9 cellular contexts compared by ENCODE assay signal in the genomic region with DNA sequence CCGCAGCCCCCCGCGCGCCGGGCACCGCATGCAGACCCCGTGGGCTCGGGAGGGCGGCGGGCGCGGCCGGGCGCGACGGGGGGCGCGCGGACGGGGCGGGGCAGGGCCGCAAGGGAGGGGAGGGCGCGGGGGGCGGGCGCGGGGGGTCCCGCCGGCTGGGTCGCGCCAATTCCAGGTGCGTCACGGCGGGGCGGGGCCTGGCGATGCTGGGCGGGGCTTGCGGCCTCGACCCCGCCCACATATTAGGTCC. TPM values are rescaled to one million over a fixed set of nuclear protein-coding genes. Genes with fewer than 3 reads are reported as not detected.
DNase-seq lines count a peak whose midpoint lies in the region; ATAC-seq and TF ChIP-seq lines count a peak whose summit lies in the region.
"Had no signal": no experiment of that assay in that cellular context is flagged by ENCODE, and none has a peak within 500 bp of the region (broad histone marks: within the 10 kb centered on the region; RNA-seq: fewer than 3 reads in every experiment).

No MANE protein-coding gene starts in this region.

- no peak for ATAC-seq in naive B cell (ENCODE audit: low read depth in 2 of 2)
- no peak for ATAC-seq in GM18498 (IDR thresholded peaks at IDR 0.05; ENCODE audit: unreplicated experiment)

- H2AFZ ChIP-seq in SU-DHL-6 (ENCODE audit: low read depth, low read length, severe bottlenecking) (no peak overlapping the region), mammary epithelial cell (ENCODE audit: low read depth, low read length) (peak overlapping the region; percentile 67)

- peak overlapping the region; percentile 84 for H3K4me2 ChIP-seq in SU-DHL-6 (ENCODE audit: low read depth, low read length, poor library complexity, severe bottlenecking)
- peak overlapping the region; percentile 30 for H3K4me2 ChIP-seq in mammary epithelial cell (ENCODE audit: insufficient read depth, low read depth, low read length)

- H3K9me3 Mint-ChIP-seq in naive B cell = peaks cover 0 to 6% (median 0%) of the 10 kb centered on the region in 7 donors

- no peaks in the 10 kb centered on the region for H3K9me2 ChIP-seq in SU-DHL-6 (replicated peaks; ENCODE audit: insufficient read depth, low read length)

- H3K4me3 ChIP-seq in SU-DHL-6 (ENCODE audit: insufficient read depth, low read length, poor library complexity, severe bottlenecking) (peak overlapping the region; percentile 83), mammary epithelial cell (replicated peaks in 1 of 3; ENCODE audit: insufficient read depth in 1 of 3, low read depth in 2 of 3, low read length in 3 of 3) (peak overlapping the region; percentile 89 to 93 (median 90)), subcutaneous abdominal adipose tissue (ENCODE audit: low read depth in 1 of 5, low read length in 5 of 5) (peak overlapping the region in 4 of 5 donors; percentile 60 to 85 (median 80))

- no peaks in the 10 kb centered on the region for H3K27me3 Mint-ChIP-seq in naive B cell
- H3K27me3 Mint-ChIP-seq: activated naive CD8-positive, alpha-beta T cell had no signal

- DNase-seq in GM13977 (ENCODE audit: low spot score) (peak; percentile 95), mammary epithelial cell (no peak), naive B cell (no peak), superior temporal gyrus (ENCODE audit: extremely low spot score) (no peak), NCI-H345 treated with DMSO at 0.1 percent for 48 hours (lab: John Stamatoyannopoulos, UW; ENCODE audit: unreplicated experiment) (no peak)

- peak overlapping the region in 2 of 6 donors; percentile 92 to 95 for H3K27ac Mint-ChIP-seq in naive B cell

- dilution Hi-C loops in mammary epithelial cell (cut with HindIII; ENCODE audit: low sequenced_read_pairs) = no loop called here

- peak overlapping the region in 5 of 8 donors; percentile 83 to 92 (median 88) for H3K4me3 Mint-ChIP-seq in naive B cell

- H3K4me1 Mint-ChIP-seq in naive B cell = peaks cover 15 to 37% (median 28%) of the 10 kb centered on the region in 3 donors

- peaks cover 22% of the 10 kb centered on the region for H3F3A ChIP-seq in SU-DHL-6 (ENCODE audit: insufficient read depth)

- peaks cover 11% of the 10 kb centered on the region; the same call in 1 of the 2 replicates for H3K9me3 ChIP-seq in SU-DHL-6 (ENCODE audit: insufficient read depth, low read length)
- H3K9me3 ChIP-seq in mammary epithelial cell (replicated peaks; ENCODE audit: insufficient read depth, low read length) = peaks cover 3% of the 10 kb centered on the region
- H3K9me3 ChIP-seq in subcutaneous abdominal adipose tissue (ENCODE audit: control insufficient read depth in 5 of 5, low read length in 5 of 5) = peaks cover 0 to 2% (median 0%) of the 10 kb centered on the region in 5 donors

- peak overlapping the region; percentile 93 for H3K9ac ChIP-seq in SU-DHL-6 (ENCODE audit: low read length)
- H3K9ac ChIP-seq in mammary epithelial cell (ENCODE audit: insufficient read depth, low read length) = no peak overlapping the region
- no peak overlapping the region for H3K9ac ChIP-seq in subcutaneous abdominal adipose tissue (ENCODE audit: low read length in 5 of 5)

- CTCF ChIA-PET in mammary epithelial cell (lab: Charles Lee; ENCODE audit: low non-redundant PET) = interaction anchor here (1.0 kb wide), 1 partner anchor 9 kb away, joined by 3 read pairs; no protein-coding TSS in a partner anchor

- H3K4me1 ChIP-seq in mammary epithelial cell (ENCODE audit: insufficient read depth, low read length) = peaks cover 13% of the 10 kb centered on the region
- peaks cover 5 to 22% (median 15%) of the 10 kb centered on the region in 5 donors for H3K4me1 ChIP-seq in subcutaneous abdominal adipose tissue (ENCODE audit: control insufficient read depth in 5 of 5, insufficient read depth in 5 of 5, low read length in 5 of 5)

- H4K20me1 ChIP-seq in SU-DHL-6 (ENCODE audit: low read depth, low read length) (no peaks in the 10 kb centered on the region), mammary epithelial cell (ENCODE audit: insufficient read depth, low read length) (no peaks in the 10 kb centered on the region)

- no CpG with 5 or more reads among the region's 40 CpGs for WGBS in mammary epithelial cell (ENCODE audit: low coverage, missing lambda C conversion rate)

- no TSS peak for BruUV-seq in mammary epithelial cell (replicated peaks; lab: Mats Ljungman, UMichigan)

- intact Hi-C loops in mammary epithelial cell (cut with micrococcal nuclease) = loop anchor here (10.0 kb wide), 1 partner anchor 183 kb away; no protein-coding TSS in a partner anchor

- peak overlapping the region; percentile 88 for H3K27ac ChIP-seq in SU-DHL-6 (ENCODE audit: low read depth, low read length)
- H3K27ac ChIP-seq in mammary epithelial cell (ENCODE audit: insufficient read depth, low read depth, low read length) = no peak overlapping the region
- H3K27ac ChIP-seq in subcutaneous abdominal adipose tissue (ENCODE audit: low read depth, low read length) = no peak overlapping the region

- H3K27me3 ChIP-seq in SU-DHL-6 (ENCODE audit: low read length) (no peaks in the 10 kb centered on the region), mammary epithelial cell (ENCODE audit: insufficient read depth, low read length) (no peaks in the 10 kb centered on the region), subcutaneous abdominal adipose tissue (ENCODE audit: control insufficient read depth in 5 of 5, insufficient read depth in 4 of 5, low read length in 5 of 5) (no peaks in the 10 kb centered on the region)

- in situ Hi-C loops in GM13977 (cut with MboI; ENCODE audit: low pct_unique_long_range_greater_than_20kb, low sequenced_read_pairs, unreplicated experiment) = no loop called here
- in situ Hi-C loops in mammary epithelial cell (cut with MboI; ENCODE audit: low sequenced_read_pairs in 2 of 2) = no loop called here

- H3K36me3 ChIP-seq in SU-DHL-6 (ENCODE audit: low read length) (peaks cover 14% of the 10 kb centered on the region), mammary epithelial cell (ENCODE audit: insufficient read depth, low read length) (peaks cover 8% of the 10 kb centered on the region), subcutaneous abdominal adipose tissue (ENCODE audit: control insufficient read depth in 5 of 5, insufficient read depth in 5 of 5, low read length in 5 of 5) (peaks cover 0 to 20% (median 11%) of the 10 kb centered on the region in 5 donors)

- H3K36me3 Mint-ChIP-seq in naive B cell = peaks cover 9 to 13% of the 10 kb centered on the region in 2 donors

- peaks cover 15% of the 10 kb centered on the region for H3K79me2 ChIP-seq in SU-DHL-6 (ENCODE audit: insufficient read depth, low read length)
- H3K79me2 ChIP-seq in mammary epithelial cell (ENCODE audit: insufficient read depth, low read length) = peaks cover 24% of the 10 kb centered on the region

- TF ChIP-seq CTCF in GM13977 (IDR thresholded peaks at IDR 0.05; ENCODE audit: extremely low read depth, insufficient read depth, missing control alignments) (no peak), SU-DHL-6 (IDR thresholded peaks at IDR 0.05; ENCODE audit: insufficient read depth, low read length, poor library complexity, severe bottlenecking) (no peak), mammary epithelial cell (conservative IDR thresholded peaks at IDR 0.05 in 1 of 2, IDR thresholded peaks at IDR 0.05 in 1 of 2; ENCODE audit: extremely low read depth in 1 of 2, insufficient read depth in 1 of 2, low read depth in 1 of 2, low read length in 2 of 2) (no peak)

RNA-seq across cellular contexts. Expression of gene ING5, which starts 0.2 kb away (rescaled TPM):
- 10 to 100 TPM in 1 of 2 donors, 1 to 10 TPM in 1; 9.8 to 27.0 TPM for total RNA-seq in mammary epithelial cell
- polyA plus RNA-seq in mammary epithelial cell = 18.4 TPM
- polyA minus RNA-seq in mammary epithelial cell = 88.9 TPM
- 10 to 100 TPM; 20.3 to 34.4 (median 24.4) TPM for polyA plus RNA-seq in naive B cell (ENCODE audit: low read depth in 6 of 6)

RNA-seq across cellular contexts. Expression of gene DTYMK, which starts 15.5 kb away (rescaled TPM):
- total RNA-seq in mammary epithelial cell = 10 to 100 TPM; 10.5 to 49.3 TPM
- polyA plus RNA-seq in mammary epithelial cell (52.8 TPM), naive B cell (ENCODE audit: low read depth in 6 of 6) (10 to 100 TPM; 27.6 to 38.3 (median 36.6) TPM)
- polyA minus RNA-seq in mammary epithelial cell = 23.0 TPM

RNA-seq across cellular contexts. Expression of gene D2HGDH, which starts 32.4 kb away (rescaled TPM):
- total RNA-seq in mammary epithelial cell = 10 to 100 TPM; 13.8 to 27.2 TPM
- polyA plus RNA-seq in mammary epithelial cell = 8.2 TPM
- polyA minus RNA-seq in mammary epithelial cell = 2.3 TPM
- 1 to 10 TPM; 1.1 to 7.2 (median 2.4) TPM for polyA plus RNA-seq in naive B cell (ENCODE audit: low read depth in 6 of 6)
